9 cellular contexts compared by ENCODE assay signal in genomic region chr14:68365228-68365627, GRCh38.
DNase-seq lines count a peak whose midpoint lies in the region; ATAC-seq and TF ChIP-seq lines count a peak whose summit lies in the region.
"Had no signal": no experiment of that assay in that cellular context is flagged by ENCODE, and none has a peak within 500 bp of the region (broad histone marks: within the 10 kb centered on the region; RNA-seq: fewer than 3 reads in every experiment).

No MANE protein-coding gene starts in this region.

- no peak for DNase-seq in stimulated activated naive CD8-positive, alpha-beta T cell treated with anti-CD3 and anti-CD28 coated beads, Interleukin-15, amount 100 ng/mL, for 72 hours
- DNase-seq in dermis blood vessel endothelial cell (peak; percentile 41), nephron progenitor cell (no peak), SK-N-DZ (ENCODE audit: low spot score) (no peak), NCI-H2227 (lab: John Stamatoyannopoulos, UW; ENCODE audit: unreplicated experiment) (no peak), DMS153 treated with DMSO at 0.1 percent for 48 hours (lab: John Stamatoyannopoulos, UW; ENCODE audit: unreplicated experiment) (no peak), left lobe of liver (ENCODE audit: low spot score) (no peak)
- DNase-seq: CD4-positive, alpha-beta T cell had no signal

- H3K27me3 Mint-ChIP-seq in stimulated activated naive CD8-positive, alpha-beta T cell treated with anti-CD3 and anti-CD28 coated beads, Interleukin-15, Interleukin-2, amounts not matched to agents 100 ng/mL and 50 ng/mL, for 24 hours, result no peaks in the 10 kb centered on the region
- H3K27me3 Mint-ChIP-seq in stimulated activated naive CD8-positive, alpha-beta T cell treated with anti-CD3 and anti-CD28 coated beads, Interleukin-15, amount 100 ng/mL, for 72 hours, result no peaks in the 10 kb centered on the region
- peaks cover under 1% of the 10 kb centered on the region for H3K27me3 Mint-ChIP-seq in nephron progenitor cell (ENCODE audit: low read depth, poor library complexity)
- H3K27me3 Mint-ChIP-seq: CD4-positive, alpha-beta T cell had no signal

- H3K36me3 Mint-ChIP-seq in stimulated activated naive CD8-positive, alpha-beta T cell treated with anti-CD3 and anti-CD28 coated beads, Interleukin-15, Interleukin-2, amounts not matched to agents 100 ng/mL and 50 ng/mL, for 24 hours (ENCODE audit: low read depth), result peaks cover under 1% of the 10 kb centered on the region
- no peaks in the 10 kb centered on the region for H3K36me3 Mint-ChIP-seq in nephron progenitor cell (ENCODE audit: low read depth)

- H3K27ac Mint-ChIP-seq in stimulated activated naive CD8-positive, alpha-beta T cell treated with anti-CD3 and anti-CD28 coated beads, Interleukin-15, Interleukin-2, amounts not matched to agents 100 ng/mL and 50 ng/mL, for 24 hours, result peak overlapping the region; percentile 66
- H3K27ac Mint-ChIP-seq in stimulated activated naive CD8-positive, alpha-beta T cell treated with anti-CD3 and anti-CD28 coated beads, Interleukin-15, amount 100 ng/mL, for 72 hours, result peak overlapping the region in 1 of 2 donors; percentile 19
- peak overlapping the region; percentile 99 for H3K27ac Mint-ChIP-seq in nephron progenitor cell
- H3K27ac Mint-ChIP-seq: CD4-positive, alpha-beta T cell had no signal

- no peak overlapping the region for H3K4me3 Mint-ChIP-seq in stimulated activated naive CD8-positive, alpha-beta T cell treated with anti-CD3 and anti-CD28 coated beads, Interleukin-15, Interleukin-2, amounts not matched to agents 100 ng/mL and 50 ng/mL, for 24 hours
- H3K4me3 Mint-ChIP-seq in stimulated activated naive CD8-positive, alpha-beta T cell treated with anti-CD3 and anti-CD28 coated beads, Interleukin-15, amount 100 ng/mL, for 72 hours, result no peak overlapping the region
- H3K4me3 Mint-ChIP-seq in nephron progenitor cell, result peak overlapping the region; percentile 68
- H3K4me3 Mint-ChIP-seq: CD4-positive, alpha-beta T cell had no signal

- peaks cover 65% of the 10 kb centered on the region for H3K4me1 Mint-ChIP-seq in stimulated activated naive CD8-positive, alpha-beta T cell treated with anti-CD3 and anti-CD28 coated beads, Interleukin-15, Interleukin-2, amounts not matched to agents 100 ng/mL and 50 ng/mL, for 24 hours (ENCODE audit: low read depth)
- H3K4me1 Mint-ChIP-seq in stimulated activated naive CD8-positive, alpha-beta T cell treated with anti-CD3 and anti-CD28 coated beads, Interleukin-15, amount 100 ng/mL, for 72 hours, result peaks cover 64% of the 10 kb centered on the region
- peaks cover 82% of the 10 kb centered on the region for H3K4me1 Mint-ChIP-seq in nephron progenitor cell

- no peak for ATAC-seq in stimulated activated naive CD8-positive, alpha-beta T cell treated with anti-CD3 and anti-CD28 coated beads, Interleukin-15, amount 100 ng/mL, for 72 hours
- no peak for ATAC-seq in left lobe of liver

- no peak for TF ChIP-seq CTCF in nephron progenitor cell (IDR thresholded peaks at IDR 0.05)

- H3K9me3 Mint-ChIP-seq in stimulated activated naive CD8-positive, alpha-beta T cell treated with anti-CD3 and anti-CD28 coated beads, Interleukin-15, Interleukin-2, amounts not matched to agents 100 ng/mL and 50 ng/mL, for 24 hours, result no peaks in the 10 kb centered on the region
- H3K9me3 Mint-ChIP-seq in stimulated activated naive CD8-positive, alpha-beta T cell treated with anti-CD3 and anti-CD28 coated beads, Interleukin-15, amount 100 ng/mL, for 72 hours, result no peaks in the 10 kb centered on the region
- no peaks in the 10 kb centered on the region for H3K9me3 Mint-ChIP-seq in nephron progenitor cell
- H3K9me3 Mint-ChIP-seq: CD4-positive, alpha-beta T cell had no signal
